Comparison of ENCODE assay signal across 17 cellular contexts in the genomic region with DNA sequence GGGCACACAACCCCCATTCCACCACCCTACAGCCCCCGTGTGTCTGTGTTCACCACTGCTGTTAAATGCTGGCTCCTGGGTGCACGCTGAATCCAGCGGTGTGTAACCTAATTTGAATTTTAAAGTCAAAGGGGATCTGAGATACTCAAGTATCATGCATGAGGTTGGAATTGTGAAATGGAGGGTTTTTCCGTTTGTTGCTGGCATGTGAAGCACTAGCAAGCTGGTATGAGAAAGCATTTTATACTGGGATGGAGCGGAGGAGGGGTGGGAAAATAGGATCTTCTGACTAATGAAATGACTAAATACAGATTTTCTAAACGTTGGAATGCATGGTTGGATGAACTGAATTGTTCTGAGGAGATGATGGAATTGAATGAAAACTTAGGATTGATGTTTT. TPM values are rescaled to one million over a fixed set of nuclear protein-coding genes. Genes with fewer than 3 reads are reported as not detected.
DNase-seq lines count a peak whose midpoint lies in the region; TF ChIP-seq lines count a peak whose summit lies in the region.
"Had no signal": no experiment of that assay in that cellular context is flagged by ENCODE, and none has a peak within 500 bp of the region (broad histone marks: within the 10 kb centered on the region; RNA-seq: fewer than 3 reads in every experiment).

No MANE protein-coding gene starts in this region.

- H3K4me3 Mint-ChIP-seq in HFFc6, result no peak overlapping the region
- H3K4me3 Mint-ChIP-seq: activated naive CD4-positive, alpha-beta T cell treated with anti-CD3 and anti-CD28 coated beads, Interleukin-2, amount 50 U/mL, for 24 hours; memory B cell; stimulated activated memory B cell treated with anti-CD40 and anti-IgM and Interleukin-4, amounts not matched to agents 10 μg/mL and 1 μg/mL and 100 μg/mL, for 72 hours; T-cell had no signal

- peak overlapping the region; percentile 22; the same call in 1 of the 2 replicates for H3K27ac ChIP-seq in ACC112 (ENCODE audit: low read depth, low read length)
- H3K27ac ChIP-seq: A549, PC-9 had no signal

- peak; percentile 77 for DNase-seq in HFFc6
- peak; percentile 17 for DNase-seq in amniotic stem cell (lab: John Stamatoyannopoulos, UW)
- DNase-seq in fibroblast of villous mesenchyme (ENCODE audit: low read depth), result peak; percentile 46
- no peak for DNase-seq in stimulated activated CD4-positive, alpha-beta T cell treated with anti-CD3 and anti-CD28 coated beads, Interleukin-15, amount 100 ng/mL, for 24 hours
- no peak for DNase-seq in DMS153 (lab: John Stamatoyannopoulos, UW)
- DNase-seq in stimulated activated naive CD4-positive, alpha-beta T cell treated with Interleukin-2 at 50 U/mL for 16 hours (lab: John Stamatoyannopoulos, UW), result no peak
- no peak for DNase-seq in effector CD4-positive, alpha-beta T cell
- DNase-seq: activated CD4-positive, CD25-positive, alpha-beta regulatory T cell treated with anti-CD3 and anti-CD28 coated beads, Interleukin-2, amount 50 U/mL, for 72 hours; activated CD8-positive, alpha-beta memory T cell treated with anti-CD3 and anti-CD28 coated beads, Interleukin-2, amount 50 U/mL, for 4 hours; NCI-H1417; T-cell had no signal

- TF ChIP-seq CTCF in HFFc6 (IDR thresholded peaks at IDR 0.05) (no peak), fibroblast of villous mesenchyme (IDR thresholded peaks at IDR 0.05; ENCODE audit: insufficient read depth, low read depth, low read length) (no peak)

- no peaks in the 10 kb centered on the region for H3K79me2 ChIP-seq in ACC112 (ENCODE audit: control insufficient read depth, insufficient read depth, low read length, unreplicated experiment)

- H3K4me1 Mint-ChIP-seq in HFFc6 (ENCODE audit: low read depth), result peaks cover 28% of the 10 kb centered on the region
- H3K4me1 Mint-ChIP-seq: activated naive CD4-positive, alpha-beta T cell treated with anti-CD3 and anti-CD28 coated beads, Interleukin-2, amount 50 U/mL, for 24 hours; memory B cell; stimulated activated memory B cell treated with anti-CD40 and anti-IgM and Interleukin-4, amounts not matched to agents 10 μg/mL and 1 μg/mL and 100 μg/mL, for 72 hours; T-cell had no signal

- H3K36me3 Mint-ChIP-seq in HFFc6 (ENCODE audit: low read depth), result peaks cover 4% of the 10 kb centered on the region
- H3K36me3 Mint-ChIP-seq: activated naive CD4-positive, alpha-beta T cell treated with anti-CD3 and anti-CD28 coated beads, Interleukin-2, amount 50 U/mL, for 24 hours; memory B cell; stimulated activated memory B cell treated with anti-CD40 and anti-IgM and Interleukin-4, amounts not matched to agents 10 μg/mL and 1 μg/mL and 100 μg/mL, for 72 hours; T-cell had no signal

- H3K36me3 ChIP-seq in ACC112 (ENCODE audit: insufficient read depth, low read length), result no peaks in the 10 kb centered on the region

- H3K27me3 Mint-ChIP-seq in HFFc6 (ENCODE audit: insufficient read depth), result peaks cover 5% of the 10 kb centered on the region; the same call in 1 of the 2 replicates
- H3K27me3 Mint-ChIP-seq: activated naive CD4-positive, alpha-beta T cell treated with anti-CD3 and anti-CD28 coated beads, Interleukin-2, amount 50 U/mL, for 24 hours; memory B cell; stimulated activated memory B cell treated with anti-CD40 and anti-IgM and Interleukin-4, amounts not matched to agents 10 μg/mL and 1 μg/mL and 100 μg/mL, for 72 hours; T-cell had no signal

- no peaks in the 10 kb centered on the region for H3K27me3 ChIP-seq in ACC112 (ENCODE audit: insufficient read depth, low read length)

- H2AFZ ChIP-seq in ACC112 (ENCODE audit: low read length, unreplicated experiment), result no peak overlapping the region
- H2AFZ ChIP-seq: PC-9 had no signal

- peak overlapping the region; percentile 78 for H3K27ac Mint-ChIP-seq in HFFc6
- H3K27ac Mint-ChIP-seq: activated naive CD4-positive, alpha-beta T cell treated with anti-CD3 and anti-CD28 coated beads, Interleukin-2, amount 50 U/mL, for 24 hours; memory B cell; stimulated activated memory B cell treated with anti-CD40 and anti-IgM and Interleukin-4, amounts not matched to agents 10 μg/mL and 1 μg/mL and 100 μg/mL, for 72 hours; T-cell had no signal

- H3K4me1 ChIP-seq in ACC112 (ENCODE audit: control insufficient read depth, insufficient read depth, low read length, unreplicated experiment), result peaks cover 14% of the 10 kb centered on the region

- no peak overlapping the region for H3K4me3 ChIP-seq in ACC112 (ENCODE audit: low read depth, low read length)
- no peak overlapping the region for H3K4me3 ChIP-seq in fibroblast of villous mesenchyme (ENCODE audit: low read depth, low read length)
- H3K4me3 ChIP-seq: A549, PC-9 had no signal

- no peaks in the 10 kb centered on the region for H3K9me3 Mint-ChIP-seq in HFFc6

RNA-seq across cellular contexts. Expression of gene FAT1, which starts 36.9 kb away (rescaled TPM):
- total RNA-seq in HFFc6 (2021; fragmentation: NEBNext Ultra II Directional; extraction: Animal tissue kit (Norgen Biotek cat#: 25700)), result 100 to 1,000 TPM; 238 to 483 (median 287) TPM
- 306 and 454 TPM in 2 replicates for total RNA-seq in fibroblast of villous mesenchyme

Comparison
In these comparisons a context has a peak if more than half of its experiments do, and no peak if none do; other contexts are left out.
1. DNase-seq: peak in HFFc6 (single experiment), amniotic stem cell (single experiment) and fibroblast of villous mesenchyme (single experiment); none in stimulated activated CD4-positive, alpha-beta T cell treated with anti-CD3 and anti-CD28 coated beads, Interleukin-15, amount 100 ng/mL, for 24 hours (single experiment), DMS153 (single experiment), stimulated activated naive CD4-positive, alpha-beta T cell treated with Interleukin-2 at 50 U/mL for 16 hours (single experiment) and effector CD4-positive, alpha-beta T cell (single experiment).